ENCODE assay signal across 35 cellular contexts in genomic region chr2:178884440-178884839, GRCh38.
"Had no signal": no experiment of that assay in that cellular context is flagged by ENCODE, and none has a peak within 500 bp of the region (broad histone marks: within the 10 kb centered on the region; RNA-seq: fewer than 3 reads in every experiment).

No MANE protein-coding gene starts in this region.

- ATAC-seq: activated CD4-positive, alpha-beta T cell treated with anti-CD3 and anti-CD28 coated beads for 36 hours; activated CD4-positive, CD25-positive, alpha-beta regulatory T cell treated with anti-CD3 and anti-CD28 coated beads, Interleukin-2, amount 50 U/mL, for 24 hours; activated CD8-positive, alpha-beta memory T cell treated with anti-CD3 and anti-CD28 coated beads, Interleukin-2, amount 10 ng/mL, durations not matched to agents 7 days and 5 days; activated CD8-positive, alpha-beta T cell treated with anti-CD3 and anti-CD28 coated beads, Interleukin-2, amount 10 ng/mL, durations not matched to agents 7 days and 5 days; activated naive CD8-positive, alpha-beta T cell treated with anti-CD3 and anti-CD28 coated beads, Interleukin-2, amount 50 U/mL, for 24 hours; WTC11 had no signal

- H3K27me3 Mint-ChIP-seq: activated CD4-positive, alpha-beta T cell treated with anti-CD3 and anti-CD28 coated beads for 36 hours; activated CD4-positive, alpha-beta T cell treated with anti-CD3 and anti-CD28 coated beads, Interleukin-2, amount 10 ng/mL, durations not matched to agents 7 days and 5 days; activated naive CD4-positive, alpha-beta T cell treated with anti-CD3 and anti-CD28 coated beads, Interleukin-2, amount 10 ng/mL, durations not matched to agents 7 days and 5 days; activated naive CD4-positive, alpha-beta T cell treated with anti-CD3 and anti-CD28 coated beads, Interleukin-2, amount 50 U/mL, for 24 hours; activated naive CD8-positive, alpha-beta T cell; activated naive CD8-positive, alpha-beta T cell treated with anti-CD3 and anti-CD28 coated beads, Interleukin-2, amount 10 ng/mL, durations not matched to agents 7 days and 5 days; activated naive CD8-positive, alpha-beta T cell treated with anti-CD3 and anti-CD28 coated beads, Interleukin-2, amount 50 U/mL, for 24 hours; activated T-cell treated with anti-CD3 and anti-CD28 coated beads, Interleukin-2, amount 50 U/mL, for 24 hours had no signal

- H3K27ac Mint-ChIP-seq: activated CD4-positive, alpha-beta memory T cell treated with anti-CD3 and anti-CD28 coated beads, Interleukin-2, amount 10 ng/mL, durations not matched to agents 7 days and 5 days; activated CD4-positive, alpha-beta T cell treated with anti-CD3 and anti-CD28 coated beads for 36 hours; activated CD4-positive, alpha-beta T cell treated with anti-CD3 and anti-CD28 coated beads, Interleukin-2, amount 10 ng/mL, durations not matched to agents 7 days and 5 days; activated CD8-positive, alpha-beta memory T cell treated with anti-CD3 and anti-CD28 coated beads, Interleukin-2, amount 10 ng/mL, durations not matched to agents 7 days and 5 days; activated CD8-positive, alpha-beta T cell treated with anti-CD3 and anti-CD28 coated beads, Interleukin-2, amount 10 ng/mL, durations not matched to agents 7 days and 5 days; activated naive CD4-positive, alpha-beta T cell treated with anti-CD3 and anti-CD28 coated beads, Interleukin-2, amount 10 ng/mL, durations not matched to agents 7 days and 5 days; activated naive CD4-positive, alpha-beta T cell treated with anti-CD3 and anti-CD28 coated beads, Interleukin-2, amount 50 U/mL, for 24 hours; activated naive CD8-positive, alpha-beta T cell; activated naive CD8-positive, alpha-beta T cell treated with anti-CD3 and anti-CD28 coated beads, Interleukin-2, amount 10 ng/mL, durations not matched to agents 7 days and 5 days; activated naive CD8-positive, alpha-beta T cell treated with anti-CD3 and anti-CD28 coated beads, Interleukin-2, amount 50 U/mL, for 24 hours; activated T-cell treated with anti-CD3 and anti-CD28 coated beads, Interleukin-2, amount 50 U/mL, for 24 hours; activated T-helper 2 cell treated with anti-CD3 and anti-CD28 coated beads, Interferon-gamma antibody, Interleukin-2, Interleukin-4, amounts not matched to agents 10 μg/mL and 5 μg/mL and 100 μg/mL, durations not matched to agents 14 hours and 24 hours and 36 hours; brain; T-helper 1 cell treated with Interleukin-12 subunit alpha and Interleukin-12 subunit beta and Interleukin-4 antibody, amounts not matched to agents 30 μg/mL and 1 μg/mL, for 36 hours; T-helper 2 cell treated with Interferon-gamma antibody and Interleukin-4, amounts not matched to agents 5 μg/mL and 100 μg/mL, for 36 hours; WTC11 had no signal

- H3K4me1 Mint-ChIP-seq: activated CD4-positive, alpha-beta memory T cell treated with anti-CD3 and anti-CD28 coated beads, Interleukin-2, amount 10 ng/mL, durations not matched to agents 7 days and 5 days; activated CD4-positive, alpha-beta T cell treated with anti-CD3 and anti-CD28 coated beads for 36 hours; activated CD4-positive, alpha-beta T cell treated with anti-CD3 and anti-CD28 coated beads, Interleukin-2, amount 10 ng/mL, durations not matched to agents 7 days and 5 days; activated CD8-positive, alpha-beta memory T cell treated with anti-CD3 and anti-CD28 coated beads, Interleukin-2, amount 10 ng/mL, durations not matched to agents 7 days and 5 days; activated naive CD4-positive, alpha-beta T cell treated with anti-CD3 and anti-CD28 coated beads, Interleukin-2, amount 10 ng/mL, durations not matched to agents 7 days and 5 days; activated naive CD4-positive, alpha-beta T cell treated with anti-CD3 and anti-CD28 coated beads, Interleukin-2, amount 50 U/mL, for 24 hours; activated naive CD8-positive, alpha-beta T cell treated with anti-CD3 and anti-CD28 coated beads, Interleukin-2, amount 10 ng/mL, durations not matched to agents 7 days and 5 days; activated naive CD8-positive, alpha-beta T cell treated with anti-CD3 and anti-CD28 coated beads, Interleukin-2, amount 50 U/mL, for 24 hours had no signal

- H3K9me3 ChIP-seq: ascending aorta had no signal

- H3K9me3 Mint-ChIP-seq: activated CD4-positive, alpha-beta memory T cell treated with anti-CD3 and anti-CD28 coated beads, Interleukin-2, amount 10 ng/mL, durations not matched to agents 7 days and 5 days; activated CD4-positive, alpha-beta T cell treated with anti-CD3 and anti-CD28 coated beads, Interleukin-2, amount 10 ng/mL, durations not matched to agents 7 days and 5 days; activated naive CD4-positive, alpha-beta T cell treated with anti-CD3 and anti-CD28 coated beads, Interleukin-2, amount 10 ng/mL, durations not matched to agents 7 days and 5 days; activated naive CD4-positive, alpha-beta T cell treated with anti-CD3 and anti-CD28 coated beads, Interleukin-2, amount 50 U/mL, for 24 hours; activated naive CD8-positive, alpha-beta T cell treated with anti-CD3 and anti-CD28 coated beads, Interleukin-2, amount 10 ng/mL, durations not matched to agents 7 days and 5 days; activated naive CD8-positive, alpha-beta T cell treated with anti-CD3 and anti-CD28 coated beads, Interleukin-2, amount 50 U/mL, for 24 hours; activated T-cell treated with anti-CD3 and anti-CD28 coated beads, Interleukin-2, amount 50 U/mL, for 24 hours; activated T-helper 2 cell treated with anti-CD3 and anti-CD28 coated beads, Interferon-gamma antibody, Interleukin-2, Interleukin-4, amounts not matched to agents 10 μg/mL and 5 μg/mL and 100 μg/mL, durations not matched to agents 14 hours and 24 hours and 36 hours; T-helper 1 cell treated with Interleukin-12 subunit alpha and Interleukin-12 subunit beta and Interleukin-4 antibody, amounts not matched to agents 30 μg/mL and 1 μg/mL, for 36 hours; T-helper 2 cell treated with Interferon-gamma antibody and Interleukin-4, amounts not matched to agents 5 μg/mL and 100 μg/mL, for 36 hours; WTC11 had no signal

- H3K27ac ChIP-seq: WERI-Rb-1 had no signal

- H3K36me3 ChIP-seq: ascending aorta had no signal

- H3K4me3 Mint-ChIP-seq: activated CD4-positive, alpha-beta memory T cell treated with anti-CD3 and anti-CD28 coated beads, Interleukin-2, amount 10 ng/mL, durations not matched to agents 7 days and 5 days; activated CD4-positive, alpha-beta T cell treated with anti-CD3 and anti-CD28 coated beads for 36 hours; activated CD4-positive, alpha-beta T cell treated with anti-CD3 and anti-CD28 coated beads, Interleukin-2, amount 10 ng/mL, durations not matched to agents 7 days and 5 days; activated CD8-positive, alpha-beta memory T cell treated with anti-CD3 and anti-CD28 coated beads, Interleukin-2, amount 10 ng/mL, durations not matched to agents 7 days and 5 days; activated CD8-positive, alpha-beta T cell treated with anti-CD3 and anti-CD28 coated beads, Interleukin-2, amount 10 ng/mL, durations not matched to agents 7 days and 5 days; activated naive CD4-positive, alpha-beta T cell treated with anti-CD3 and anti-CD28 coated beads, Interleukin-2, amount 10 ng/mL, durations not matched to agents 7 days and 5 days; activated naive CD4-positive, alpha-beta T cell treated with anti-CD3 and anti-CD28 coated beads, Interleukin-2, amount 50 U/mL, for 24 hours; activated naive CD8-positive, alpha-beta T cell; activated naive CD8-positive, alpha-beta T cell treated with anti-CD3 and anti-CD28 coated beads, Interleukin-2, amount 10 ng/mL, durations not matched to agents 7 days and 5 days; activated naive CD8-positive, alpha-beta T cell treated with anti-CD3 and anti-CD28 coated beads, Interleukin-2, amount 50 U/mL, for 24 hours; activated T-cell treated with anti-CD3 and anti-CD28 coated beads, Interleukin-2, amount 50 U/mL, for 24 hours; brain; T-helper 1 cell treated with Interleukin-12 subunit alpha and Interleukin-12 subunit beta and Interleukin-4 antibody, amounts not matched to agents 30 μg/mL and 1 μg/mL, for 36 hours; T-helper 2 cell treated with Interferon-gamma antibody and Interleukin-4, amounts not matched to agents 5 μg/mL and 100 μg/mL, for 36 hours; WTC11 had no signal

- H3K27me3 ChIP-seq: ascending aorta had no signal

- H3K4me3 ChIP-seq: ascending aorta had no signal

- DNase-seq: activated CD4-positive, alpha-beta memory T cell treated with anti-CD3 and anti-CD28 coated beads, Interleukin-2, amount 10 ng/mL, durations not matched to agents 7 days and 5 days; activated CD4-positive, alpha-beta T cell treated with anti-CD3 and anti-CD28 coated beads for 1 hour; activated CD4-positive, alpha-beta T cell treated with anti-CD3 and anti-CD28 coated beads for 36 hours; activated CD4-positive, alpha-beta T cell treated with anti-CD3 and anti-CD28 coated beads for 48 hours; activated CD4-positive, alpha-beta T cell treated with anti-CD3 and anti-CD28 coated beads, Interleukin-2, amount 10 ng/mL, durations not matched to agents 7 days and 5 days; activated CD4-positive, alpha-beta T cell treated with anti-CD3 and anti-CD28 coated beads, Interleukin-2, amount 50 U/mL, for 48 hours; activated CD4-positive, CD25-positive, alpha-beta regulatory T cell; activated CD8-positive, alpha-beta memory T cell treated with anti-CD3 and anti-CD28 coated beads for 24 hours; activated CD8-positive, alpha-beta memory T cell treated with anti-CD3 and anti-CD28 coated beads, Interleukin-2, amount 10 ng/mL, durations not matched to agents 7 days and 5 days; activated CD8-positive, alpha-beta memory T cell treated with anti-CD3 and anti-CD28 coated beads, Interleukin-2, amount 50 U/mL, for 48 hours; activated CD8-positive, alpha-beta T cell treated with anti-CD3 and anti-CD28 coated beads, Interleukin-2, amount 10 ng/mL, durations not matched to agents 7 days and 5 days; activated effector memory CD4-positive, alpha-beta T cell treated with Interleukin-2 at 50 U/mL for 16 hours; activated gamma-delta T cell; activated naive CD4-positive, alpha-beta T cell treated with anti-CD3 and anti-CD28 coated beads, Interleukin-2, amount 10 ng/mL, durations not matched to agents 7 days and 5 days; activated naive CD4-positive, alpha-beta T cell treated with Interleukin-2 at 50 U/mL for 16 hours; activated naive CD8-positive, alpha-beta T cell treated with anti-CD3 and anti-CD28 coated beads, Interleukin-2, amount 10 ng/mL, durations not matched to agents 7 days and 5 days; activated naive CD8-positive, alpha-beta T cell treated with anti-CD3 and anti-CD28 coated beads, Interleukin-2, amount 50 U/mL, for 24 hours; activated T-cell treated with anti-CD3 and anti-CD28 coated beads, Interleukin-2, amount 50 U/mL, for 24 hours; activated T-cell treated with anti-CD3 and anti-CD28 coated beads, Interleukin-2, amount 50 U/mL, for 48 hours; amygdala; anterior cingulate cortex; central memory CD4-positive, alpha-beta T cell; T-helper 1 cell; T-helper 2 cell; T-helper 9 cell; WERI-Rb-1 had no signal

- H3K36me3 Mint-ChIP-seq: activated CD8-positive, alpha-beta memory T cell treated with anti-CD3 and anti-CD28 coated beads, Interleukin-2, amount 10 ng/mL, durations not matched to agents 7 days and 5 days; brain; WTC11 had no signal
